In genomic region chr18:67692811-67693210, GRCh38 we compare ENCODE assay signal across 20 cellular contexts.
"Had no signal": no experiment of that assay in that cellular context is flagged by ENCODE, and none has a peak within 500 bp of the region (broad histone marks: within the 10 kb centered on the region; RNA-seq: fewer than 3 reads in every experiment).

No MANE protein-coding gene starts in this region.

- H3K36me3 Mint-ChIP-seq: activated CD4-positive, alpha-beta memory T cell treated with anti-CD3 and anti-CD28 coated beads for 36 hours; activated naive CD8-positive, alpha-beta T cell had no signal

- DNase-seq: activated CD4-positive, alpha-beta memory T cell treated with anti-CD3 and anti-CD28 coated beads for 36 hours; activated CD4-positive, alpha-beta T cell treated with anti-CD3 and anti-CD28 coated beads, Interleukin-2, amount 10 ng/mL, durations not matched to agents 7 days and 5 days; activated CD4-positive, CD25-positive, alpha-beta regulatory T cell; activated CD8-positive, alpha-beta memory T cell treated with anti-CD3 and anti-CD28 coated beads for 24 hours; activated gamma-delta T cell; activated naive CD4-positive, alpha-beta T cell treated with anti-CD3 and anti-CD28 coated beads for 36 hours; activated T-cell treated with anti-CD3 and anti-CD28 coated beads, Interleukin-2, amount 50 U/mL, for 48 hours; NCI-H1092; NCI-H1417; NCI-H1930; NCI-H2171; NCI-H2227 treated with DMSO at 0.1 percent for 48 hours; NCI-H446 treated with DMSO at 0.1 percent for 48 hours; NCI-H524 treated with DMSO at 0.1 percent for 48 hours; NCI-H774; SK-N-SH; T-helper 1 cell had no signal

- H3K9me3 Mint-ChIP-seq: activated CD4-positive, alpha-beta memory T cell treated with anti-CD3 and anti-CD28 coated beads for 36 hours; activated T-helper 17 cell treated with anti-CD3 and anti-CD28 coated beads, Interleukin-2, amount 50 U/mL, for 72 hours had no signal

- ATAC-seq: activated T-helper 17 cell treated with anti-CD3 and anti-CD28 coated beads, Interleukin-2, amount 50 U/mL, for 72 hours had no signal

- H3K27ac ChIP-seq: VCaP had no signal

- H3K27me3 Mint-ChIP-seq: activated CD4-positive, alpha-beta memory T cell treated with anti-CD3 and anti-CD28 coated beads for 36 hours; activated CD4-positive, alpha-beta T cell treated with anti-CD3 and anti-CD28 coated beads, Interleukin-2, amount 10 ng/mL, durations not matched to agents 7 days and 5 days; activated naive CD8-positive, alpha-beta T cell; activated T-helper 17 cell treated with anti-CD3 and anti-CD28 coated beads, Interleukin-2, amount 50 U/mL, for 72 hours had no signal

- H3K4me3 Mint-ChIP-seq: activated CD4-positive, alpha-beta memory T cell treated with anti-CD3 and anti-CD28 coated beads for 36 hours; activated CD4-positive, alpha-beta T cell treated with anti-CD3 and anti-CD28 coated beads, Interleukin-2, amount 10 ng/mL, durations not matched to agents 7 days and 5 days; activated naive CD4-positive, alpha-beta T cell treated with anti-CD3 and anti-CD28 coated beads for 36 hours; activated naive CD8-positive, alpha-beta T cell; activated T-helper 17 cell treated with anti-CD3 and anti-CD28 coated beads, Interleukin-2, amount 50 U/mL, for 72 hours had no signal

- H3K4me1 Mint-ChIP-seq: activated CD4-positive, alpha-beta T cell treated with anti-CD3 and anti-CD28 coated beads, Interleukin-2, amount 10 ng/mL, durations not matched to agents 7 days and 5 days; activated T-helper 17 cell treated with anti-CD3 and anti-CD28 coated beads, Interleukin-2, amount 50 U/mL, for 72 hours had no signal

- H3K4me2 ChIP-seq: SK-N-SH had no signal

- H3K9ac ChIP-seq: SK-N-SH had no signal
